1 cellular context compared by ENCODE assay signal in genomic region chr7:10720042-10720441, GRCh38.
TF ChIP-seq lines count a peak whose summit lies in the region.

No MANE protein-coding gene starts in this region.

TF ChIP-seq in GM23338, 12 proteins besides CTCF, POLR2A, EP300 and RAD21 (continued from another document):
- TF ChIP-seq REST (IDR thresholded peaks at IDR 0.05; ENCODE audit: unreplicated experiment) (no peak), NANOG (IDR thresholded peaks at IDR 0.05; ENCODE audit: borderline replicate concordance) (no peak), STAT1 (IDR thresholded peaks at IDR 0.05; ENCODE audit: unreplicated experiment) (no peak), EZH2phosphoT487 (IDR thresholded peaks at IDR 0.05; ENCODE audit: unreplicated experiment) (no peak), POLR2AphosphoS5 (IDR thresholded peaks at IDR 0.05; ENCODE audit: low read depth) (no peak)
